ENCODE assay signal across 1 cellular context in the genomic region with DNA sequence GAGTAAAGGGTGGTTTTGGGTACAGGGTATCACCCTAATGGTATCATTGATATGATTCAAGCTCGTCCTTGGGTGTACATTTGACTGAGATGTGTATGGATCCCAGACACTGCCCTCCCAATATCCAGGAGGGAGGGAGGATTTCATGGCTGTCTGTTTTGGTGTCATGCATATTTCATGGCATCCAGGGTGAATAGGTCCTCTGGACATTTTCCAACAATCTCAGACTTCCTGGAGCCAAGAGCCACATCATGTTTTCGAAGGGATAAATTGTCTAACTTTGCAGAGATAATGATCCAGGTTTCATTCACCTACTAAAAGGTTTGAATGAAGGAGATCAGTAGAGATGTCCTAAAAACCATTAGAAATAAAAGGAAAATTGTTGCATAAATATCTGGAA.
TF ChIP-seq lines count a peak whose summit lies in the region.

No MANE protein-coding gene starts in this region.

TF ChIP-seq in H1, 55 proteins besides CTCF, POLR2A, EP300 and RAD21:
- TF ChIP-seq TAF7 (optimal IDR thresholded peaks at IDR 0.05; ENCODE audit: borderline replicate concordance, low read depth, low read length): no peak
- TF ChIP-seq POLR2AphosphoS5 (IDR thresholded peaks at IDR 0.05; ENCODE audit: low read depth, low read length): no peak
- TF ChIP-seq FOSL1 (IDR thresholded peaks at IDR 0.05; ENCODE audit: insufficient read depth, low read depth, low read length): no peak
- TF ChIP-seq SP4 (IDR thresholded peaks at IDR 0.05; ENCODE audit: low read length): no peak
- no peak for TF ChIP-seq ZNF274 (IDR thresholded peaks at IDR 0.05; ENCODE audit: borderline replicate concordance, extremely low read depth, low read length)
- no peak for TF ChIP-seq TAF1 (IDR thresholded peaks at IDR 0.05; ENCODE audit: low read depth, low read length)
- TF ChIP-seq RFX5 (IDR thresholded peaks at IDR 0.05; ENCODE audit: borderline replicate concordance, low read depth, low read length): no peak
- TF ChIP-seq CTBP2 (IDR thresholded peaks at IDR 0.05; ENCODE audit: borderline replicate concordance, insufficient read depth, insufficient read length, low read length): no peak
- TF ChIP-seq CHD7 (IDR thresholded peaks at IDR 0.05; ENCODE audit: insufficient replicate concordance, low read length): no peak
- TF ChIP-seq NANOG (IDR thresholded peaks at IDR 0.05; ENCODE audit: insufficient read depth, low read depth, low read length, poor library complexity, severe bottlenecking): no peak
- no peak for TF ChIP-seq SIN3A (conservative IDR thresholded peaks at IDR 0.05 in 1 of 2, IDR thresholded peaks at IDR 0.05 in 1 of 2; ENCODE audit: low read depth in 1 of 2, low read length in 2 of 2)
- TF ChIP-seq BRCA1 (IDR thresholded peaks at IDR 0.05; ENCODE audit: low read depth, low read length): no peak
- TF ChIP-seq SAP30 (IDR thresholded peaks at IDR 0.05; ENCODE audit: insufficient read depth, insufficient replicate concordance, low read length): no peak
- TF ChIP-seq GTF2F1 (IDR thresholded peaks at IDR 0.05; ENCODE audit: borderline replicate concordance, low read depth, low read length): no peak
- no peak for TF ChIP-seq RBBP5 (IDR thresholded peaks at IDR 0.05; ENCODE audit: borderline replicate concordance, low read depth, low read length)
- TF ChIP-seq POU5F1 (IDR thresholded peaks at IDR 0.05; ENCODE audit: low read depth, low read length): no peak
- TF ChIP-seq YY1 (IDR thresholded peaks at IDR 0.05; ENCODE audit: low read depth, low read length): no peak
- no peak for TF ChIP-seq SUZ12 (IDR thresholded peaks at IDR 0.05; ENCODE audit: low read length)
- no peak for TF ChIP-seq PHF8 (conservative IDR thresholded peaks at IDR 0.05; ENCODE audit: low read depth, low read length)
- TF ChIP-seq E2F6 (IDR thresholded peaks at IDR 0.05): no peak
